Comparison of ENCODE assay signal across 17 cellular contexts in the genomic region with DNA sequence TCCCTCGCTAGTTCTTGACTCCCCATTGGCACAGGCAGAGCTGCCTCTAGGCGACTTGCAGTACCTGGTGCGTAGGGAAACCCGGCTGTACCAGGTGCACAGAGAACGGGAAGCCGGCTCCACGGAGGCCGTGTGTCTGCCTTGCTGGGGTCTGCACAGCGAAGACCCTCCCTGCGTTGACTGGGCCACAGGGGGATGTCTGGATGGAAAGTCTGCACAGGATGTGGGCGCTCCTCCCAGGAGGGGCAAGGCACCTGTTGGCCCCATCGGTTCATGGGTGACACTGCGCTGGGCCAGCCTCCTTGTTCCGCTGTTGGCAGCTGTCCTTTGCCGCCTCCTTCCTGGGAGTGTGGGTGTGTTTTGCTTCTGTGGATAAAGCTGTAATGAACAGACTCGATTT.
"Had no signal": no experiment of that assay in that cellular context is flagged by ENCODE, and none has a peak within 500 bp of the region (broad histone marks: within the 10 kb centered on the region; RNA-seq: fewer than 3 reads in every experiment).

No MANE protein-coding gene starts in this region.

- H3K27ac ChIP-seq: coronary artery, foreskin keratinocyte, hepatocyte, ovary, suprapubic skin, thyroid gland had no signal

- H3K9me3 ChIP-seq: suprapubic skin, thyroid gland had no signal

- H3K4me1 ChIP-seq: foreskin keratinocyte, suprapubic skin, thyroid gland had no signal

- H3K4me3 Mint-ChIP-seq: endodermal cell; naive thymus-derived CD8-positive, alpha-beta T cell; type B pancreatic cell had no signal

- DNase-seq: effector CD4-positive, alpha-beta T cell; erythroblast; foreskin keratinocyte; left colon; mammary epithelial cell; naive thymus-derived CD8-positive, alpha-beta T cell; ovary; stimulated activated CD4-positive, alpha-beta T cell treated with anti-CD3 and anti-CD28 coated beads, Interleukin-2, amount 100 ng/mL, for 48 hours; stimulated activated naive CD8-positive, alpha-beta T cell treated with anti-CD3 and anti-CD28 coated beads, Interleukin-15, Interleukin-2, amounts not matched to agents 100 U/mL and 50 U/mL, for 24 hours; thyroid gland had no signal

- H3K36me3 Mint-ChIP-seq: type B pancreatic cell had no signal

- H3K27ac Mint-ChIP-seq: endodermal cell, type B pancreatic cell had no signal

- H3K4me1 Mint-ChIP-seq: endodermal cell had no signal

- H3K4me3 ChIP-seq: coronary artery, hepatocyte, ovary, smooth muscle cell, suprapubic skin, thyroid gland had no signal

- H3K9me3 Mint-ChIP-seq: type B pancreatic cell had no signal

- ATAC-seq: foreskin keratinocyte; left colon; naive thymus-derived CD8-positive, alpha-beta T cell; right cardiac atrium; stimulated activated naive CD8-positive, alpha-beta T cell treated with anti-CD3 and anti-CD28 coated beads, Interleukin-15, Interleukin-2, amounts not matched to agents 100 U/mL and 50 U/mL, for 24 hours had no signal

- H3K4me2 ChIP-seq: hepatocyte, smooth muscle cell had no signal

- H3K27me3 ChIP-seq: foreskin keratinocyte, ovary, thyroid gland had no signal

- H3K36me3 ChIP-seq: ovary, suprapubic skin, thyroid gland had no signal
